In genomic region chr9:96476591-96476990, GRCh38 we compare ENCODE assay signal across 20 cellular contexts. TPM values are rescaled to one million over a fixed set of nuclear protein-coding genes. Genes with fewer than 3 reads are reported as not detected.
DNase-seq lines count a peak whose midpoint lies in the region; ATAC-seq, FAIRE-seq and TF ChIP-seq lines count a peak whose summit lies in the region.
"Had no signal": no experiment of that assay in that cellular context is flagged by ENCODE, and none has a peak within 500 bp of the region (broad histone marks: within the 10 kb centered on the region; RNA-seq: fewer than 3 reads in every experiment).

No MANE protein-coding gene starts in this region.

- peak; percentile 78 to 95 (median 88) for ATAC-seq in heart left ventricle
- no peak for ATAC-seq in GM21515 (IDR thresholded peaks at IDR 0.05; ENCODE audit: unreplicated experiment)

- in situ Hi-C loops in astrocyte of the spinal cord (cut with HindIII; ENCODE audit: low sequenced_read_pairs): no loop called here

- peaks cover 11% of the 10 kb centered on the region for H3K36me3 ChIP-seq in CD4-positive, alpha-beta memory T cell (ENCODE audit: insufficient read depth, low read length)
- peaks cover 0 to 72% (median 30%) of the 10 kb centered on the region in 9 donors for H3K36me3 ChIP-seq in heart left ventricle
- H3K36me3 ChIP-seq in breast epithelium: no peaks in the 10 kb centered on the region
- H3K36me3 ChIP-seq in uterus: no peaks in the 10 kb centered on the region

- POLR2A ChIA-PET in CD4-positive, alpha-beta memory T cell (lab: Charles Lee; ENCODE audit: partially characterized antibody): no interaction called here

- intact Hi-C loops in CD4-positive, alpha-beta memory T cell (cut with micrococcal nuclease): no loop called here
- intact Hi-C loops in heart left ventricle (cut with DNase I): no loop called here
- intact Hi-C loops in breast epithelium (cut with DNase I; ENCODE audit: low total_unique reads): no loop called here
- intact Hi-C loops in uterus (cut with DNase I; ENCODE audit: low total_unique reads): no loop called here

- H3K9me3 Mint-ChIP-seq in CD4-positive, alpha-beta memory T cell: no peaks in the 10 kb centered on the region
- H3K9me3 Mint-ChIP-seq: H9 had no signal

- FAIRE-seq in H54 (lab: Jason Lieb, UNC): peak; percentile 99
- FAIRE-seq: small intestine had no signal

- H3K9me3 ChIP-seq in CD4-positive, alpha-beta memory T cell (ENCODE audit: control insufficient read depth in 1 of 2, low read length in 2 of 2): no peaks in the 10 kb centered on the region
- H3K9me3 ChIP-seq in heart left ventricle (no peaks in the 10 kb centered on the region), breast epithelium (no peaks in the 10 kb centered on the region), uterus (no peaks in the 10 kb centered on the region)
- H3K9me3 ChIP-seq: SK-N-SH, testis had no signal

- no peak for DNase-seq in CD4-positive, alpha-beta memory T cell
- DNase-seq in H54 (ENCODE audit: insufficient read length, low spot score) (peak; percentile 89), astrocyte of the spinal cord (ENCODE audit: low read depth, low spot score) (peak; percentile 42), heart left ventricle (no peak), breast epithelium (ENCODE audit: low spot score in 2 of 2) (no peak), uterus (no peak)
- DNase-seq: activated CD4-positive, alpha-beta T cell treated with anti-CD3 and anti-CD28 coated beads for 4 hours; central memory CD4-positive, alpha-beta T cell; effector CD8-positive, alpha-beta T cell; foreskin melanocyte; H9; KG1; NCI-H2081; NCI-H526; SK-N-SH; small intestine; T1000; testis had no signal

- no peaks in the 10 kb centered on the region for H3K27me3 Mint-ChIP-seq in CD4-positive, alpha-beta memory T cell
- H3K27me3 Mint-ChIP-seq: B cell had no signal

- CTCF ChIA-PET in CD4-positive, alpha-beta memory T cell (lab: Charles Lee; ENCODE audit: partially characterized antibody): no interaction called here

- H3K4me1 ChIP-seq in CD4-positive, alpha-beta memory T cell (ENCODE audit: insufficient read depth, low read length): no peaks in the 10 kb centered on the region
- H3K4me1 ChIP-seq in heart left ventricle (peaks cover 0 to 9% (median 0%) of the 10 kb centered on the region in 12 donors), breast epithelium (no peaks in the 10 kb centered on the region), uterus (no peaks in the 10 kb centered on the region)
- H3K4me1 ChIP-seq: testis had no signal

- WGBS in heart left ventricle, 4 donors: 38 to 50% (median 46%) methylated on average over 5 of the region's 5 CpGs

- TF ChIP-seq CTCF in astrocyte of the spinal cord (IDR thresholded peaks at IDR 0.05; ENCODE audit: low read depth, low read length): no peak
- no peak for TF ChIP-seq CTCF in heart left ventricle (IDR thresholded peaks at IDR 0.05)
- no peak for TF ChIP-seq CTCF in breast epithelium (IDR thresholded peaks at IDR 0.05)
- no peak for TF ChIP-seq CTCF in uterus (IDR thresholded peaks at IDR 0.05)

- H3K4me3 Mint-ChIP-seq in CD4-positive, alpha-beta memory T cell: no peak overlapping the region
- H3K4me3 Mint-ChIP-seq: B cell, H9 had no signal

- no peak overlapping the region for H3K4me3 ChIP-seq in CD4-positive, alpha-beta memory T cell (ENCODE audit: low read length in 2 of 2)
- H3K4me3 ChIP-seq in astrocyte of the spinal cord (ENCODE audit: low read depth, low read length) (no peak overlapping the region), heart left ventricle (no peak overlapping the region), breast epithelium (no peak overlapping the region), uterus (no peak overlapping the region)
- H3K4me3 ChIP-seq: testis had no signal

- peak overlapping the region in 6 of 7 donors; percentile 1 to 59 (median 19) for H3K27ac Mint-ChIP-seq in CD4-positive, alpha-beta memory T cell
- H3K27ac Mint-ChIP-seq: B cell, H9 had no signal

- no peaks in the 10 kb centered on the region for H3K27me3 ChIP-seq in CD4-positive, alpha-beta memory T cell (ENCODE audit: insufficient read depth, low read length)
- no peaks in the 10 kb centered on the region for H3K27me3 ChIP-seq in heart left ventricle
- no peaks in the 10 kb centered on the region for H3K27me3 ChIP-seq in breast epithelium
- no peaks in the 10 kb centered on the region for H3K27me3 ChIP-seq in uterus
- H3K27me3 ChIP-seq: testis had no signal

- TF ChIP-seq POLR2A in H54 (IDR thresholded peaks at IDR 0.05; ENCODE audit: low read depth, low read length) (no peak), heart left ventricle (IDR thresholded peaks at IDR 0.05) (no peak), breast epithelium (IDR thresholded peaks at IDR 0.05) (no peak), uterus (IDR thresholded peaks at IDR 0.05) (no peak)

- no peak overlapping the region for H3K27ac ChIP-seq in CD4-positive, alpha-beta memory T cell (ENCODE audit: low read depth, low read length)
- H3K27ac ChIP-seq in heart left ventricle (peak overlapping the region in 6 of 12 donors; percentile 6 to 41 (median 34)), breast epithelium (no peak overlapping the region), uterus (no peak overlapping the region)
- H3K27ac ChIP-seq: testis had no signal

- H3K4me1 Mint-ChIP-seq in CD4-positive, alpha-beta memory T cell: peaks cover 9 to 15% (median 12%) of the 10 kb centered on the region in 4 donors
- H3K4me1 Mint-ChIP-seq: H9 had no signal

- peaks cover 13 to 28% of the 10 kb centered on the region in 2 donors for H3K36me3 Mint-ChIP-seq in CD4-positive, alpha-beta memory T cell

RNA-seq across cellular contexts. Expression of gene HABP4, which starts 26.6 kb away (rescaled TPM):
- 10 to 100 TPM; 35.5 to 36.6 TPM for total RNA-seq in CD4-positive, alpha-beta memory T cell
- polyA plus RNA-seq in CD4-positive, alpha-beta memory T cell: 10 to 100 TPM; 18.6 to 31.1 TPM
- total RNA-seq in heart left ventricle (10 to 100 TPM; 17.8 to 35.7 (median 25.9) TPM), breast epithelium (10 to 100 TPM in 2 of 3 donors, 1 to 10 TPM in 1; 9.7 to 26.6 (median 22.3) TPM), uterus (10 to 100 TPM in 2 of 4 donors, 1 to 10 TPM in 2; 4.1 to 19.4 (median 11.9) TPM)
- polyA plus RNA-seq in heart left ventricle: 10 to 100 TPM; 21.6 to 28.6 TPM

RNA-seq across cellular contexts. Expression of gene ZNF367, which starts 58.4 kb away (rescaled TPM):
- 1 to 10 TPM; 5.1 to 5.4 TPM for total RNA-seq in CD4-positive, alpha-beta memory T cell
- polyA plus RNA-seq in CD4-positive, alpha-beta memory T cell: 1 to 10 TPM in 1 of 2 donors, under 1 TPM in 1; 0.39 to 1.7 TPM
- 1 to 10 TPM; 2.4 to 5.9 (median 3.2) TPM for total RNA-seq in heart left ventricle
- 1 to 10 TPM in 1 of 2 donors, under 1 TPM in 1; 0.91 to 4.4 TPM for polyA plus RNA-seq in heart left ventricle
- total RNA-seq in breast epithelium: 1 to 10 TPM in 2 of 3 donors, under 1 TPM in 1; 0.98 to 1.8 (median 1.2) TPM
- 10 to 100 TPM in 1 of 4 donors, 1 to 10 TPM in 2, under 1 TPM in 1; 0.26 to 21.2 (median 1.7) TPM for total RNA-seq in uterus

Comparison
In these comparisons a context has a peak if more than half of its experiments do, and no peak if none do; other contexts are left out.
1. DNase-seq: peak in H54 (single experiment) and astrocyte of the spinal cord (single experiment); none in CD4-positive, alpha-beta memory T cell (0 of 5), heart left ventricle (0 of 5), breast epithelium (0 of 2) and uterus (0 of 2).